In genomic region chr3:172078244-172078643, GRCh38 we compare ENCODE assay signal across 20 cellular contexts.
"Had no signal": no experiment of that assay in that cellular context is flagged by ENCODE, and none has a peak within 500 bp of the region (broad histone marks: within the 10 kb centered on the region; RNA-seq: fewer than 3 reads in every experiment).

No MANE protein-coding gene starts in this region.

- H3K9me3 Mint-ChIP-seq: activated naive CD4-positive, alpha-beta T cell treated with anti-CD3 and anti-CD28 coated beads for 36 hours; activated T-cell treated with anti-CD3 and anti-CD28 coated beads, Interleukin-2, amount 50 U/mL, for 4 hours; stimulated activated naive B cell treated with anti-CD40 and anti-IgM and Interleukin-4, amounts not matched to agents 10 μg/mL and 1 μg/mL and 100 μg/mL, for 72 hours; T-cell; T-helper 2 cell treated with Interferon-gamma antibody and Interleukin-4, amounts not matched to agents 5 μg/mL and 100 μg/mL, for 36 hours had no signal

- H3K27me3 Mint-ChIP-seq: activated naive CD8-positive, alpha-beta T cell treated with anti-CD3 and anti-CD28 coated beads, Interleukin-2, amount 10 ng/mL, durations not matched to agents 7 days and 5 days; stimulated activated naive B cell treated with anti-CD40 and anti-IgM and Interleukin-4, amounts not matched to agents 10 μg/mL and 1 μg/mL and 100 μg/mL, for 72 hours; T-cell had no signal

- H3K27ac ChIP-seq: epithelial cell of prostate, sigmoid colon, testis, upper lobe of right lung, WERI-Rb-1 had no signal

- H3K36me3 ChIP-seq: sigmoid colon, WERI-Rb-1 had no signal

- H3K27ac Mint-ChIP-seq: activated naive CD4-positive, alpha-beta T cell treated with anti-CD3 and anti-CD28 coated beads for 36 hours; activated naive CD8-positive, alpha-beta T cell treated with anti-CD3 and anti-CD28 coated beads, Interleukin-2, amount 10 ng/mL, durations not matched to agents 7 days and 5 days; stimulated activated naive B cell treated with anti-CD40 and anti-IgM and Interleukin-4, amounts not matched to agents 10 μg/mL and 1 μg/mL and 100 μg/mL, for 72 hours; T-cell; T-helper 2 cell treated with Interferon-gamma antibody and Interleukin-4, amounts not matched to agents 5 μg/mL and 100 μg/mL, for 36 hours had no signal

- DNase-seq: activated CD4-positive, alpha-beta T cell treated with anti-CD3 and anti-CD28 coated beads for 1 hour; activated CD8-positive, alpha-beta memory T cell treated with anti-CD3 and anti-CD28 coated beads, Interleukin-2, amount 50 U/mL, for 48 hours; activated naive CD4-positive, alpha-beta T cell treated with anti-CD3 and anti-CD28 coated beads for 36 hours; activated naive CD8-positive, alpha-beta T cell treated with anti-CD3 and anti-CD28 coated beads, Interleukin-2, amount 10 ng/mL, durations not matched to agents 7 days and 5 days; activated T-cell treated with anti-CD3 and anti-CD28 coated beads, Interleukin-2, amount 50 U/mL, for 4 hours; amniotic stem cell; heart right ventricle; kidney glomerular epithelial cell; left lung; posterior cingulate gyrus; sigmoid colon; stimulated activated CD4-positive, alpha-beta T cell treated with anti-CD3 and anti-CD28 coated beads, Interleukin-2, amount 100 ng/mL, for 48 hours; stimulated activated CD8-positive, alpha-beta memory T cell treated with anti-CD3 and anti-CD28 coated beads, Interleukin-4, amount 100 ng/mL, for 48 hours; stimulated activated naive B cell treated with anti-CD40 and anti-IgM and Interleukin-4, amounts not matched to agents 10 μg/mL and 1 μg/mL and 100 μg/mL, for 72 hours; T-cell; testis; upper lobe of right lung; WERI-Rb-1 had no signal

- H3K27me3 ChIP-seq: heart right ventricle, left lung, sigmoid colon, testis, upper lobe of right lung had no signal

- H3K36me3 Mint-ChIP-seq: stimulated activated naive B cell treated with anti-CD40 and anti-IgM and Interleukin-4, amounts not matched to agents 10 μg/mL and 1 μg/mL and 100 μg/mL, for 72 hours had no signal

- H3K9me3 ChIP-seq: heart right ventricle, left lung, sigmoid colon, testis, upper lobe of right lung had no signal

- H3K4me3 ChIP-seq: heart right ventricle, left lung, sigmoid colon, testis, upper lobe of right lung had no signal

- H3K4me3 Mint-ChIP-seq: activated naive CD4-positive, alpha-beta T cell treated with anti-CD3 and anti-CD28 coated beads for 36 hours; activated naive CD8-positive, alpha-beta T cell treated with anti-CD3 and anti-CD28 coated beads, Interleukin-2, amount 10 ng/mL, durations not matched to agents 7 days and 5 days; activated T-cell treated with anti-CD3 and anti-CD28 coated beads, Interleukin-2, amount 50 U/mL, for 4 hours; stimulated activated naive B cell treated with anti-CD40 and anti-IgM and Interleukin-4, amounts not matched to agents 10 μg/mL and 1 μg/mL and 100 μg/mL, for 72 hours; T-cell; T-helper 2 cell treated with Interferon-gamma antibody and Interleukin-4, amounts not matched to agents 5 μg/mL and 100 μg/mL, for 36 hours had no signal

- ATAC-seq: activated T-cell treated with anti-CD3 and anti-CD28 coated beads, Interleukin-2, amount 50 U/mL, for 4 hours; heart right ventricle; left lung; stimulated activated naive B cell treated with anti-CD40 and anti-IgM and Interleukin-4, amounts not matched to agents 10 μg/mL and 1 μg/mL and 100 μg/mL, for 72 hours; T-cell; upper lobe of right lung had no signal

- H3K4me1 Mint-ChIP-seq: stimulated activated naive B cell treated with anti-CD40 and anti-IgM and Interleukin-4, amounts not matched to agents 10 μg/mL and 1 μg/mL and 100 μg/mL, for 72 hours had no signal
